Comparison of ENCODE assay signal across 8 cellular contexts in the genomic region with DNA sequence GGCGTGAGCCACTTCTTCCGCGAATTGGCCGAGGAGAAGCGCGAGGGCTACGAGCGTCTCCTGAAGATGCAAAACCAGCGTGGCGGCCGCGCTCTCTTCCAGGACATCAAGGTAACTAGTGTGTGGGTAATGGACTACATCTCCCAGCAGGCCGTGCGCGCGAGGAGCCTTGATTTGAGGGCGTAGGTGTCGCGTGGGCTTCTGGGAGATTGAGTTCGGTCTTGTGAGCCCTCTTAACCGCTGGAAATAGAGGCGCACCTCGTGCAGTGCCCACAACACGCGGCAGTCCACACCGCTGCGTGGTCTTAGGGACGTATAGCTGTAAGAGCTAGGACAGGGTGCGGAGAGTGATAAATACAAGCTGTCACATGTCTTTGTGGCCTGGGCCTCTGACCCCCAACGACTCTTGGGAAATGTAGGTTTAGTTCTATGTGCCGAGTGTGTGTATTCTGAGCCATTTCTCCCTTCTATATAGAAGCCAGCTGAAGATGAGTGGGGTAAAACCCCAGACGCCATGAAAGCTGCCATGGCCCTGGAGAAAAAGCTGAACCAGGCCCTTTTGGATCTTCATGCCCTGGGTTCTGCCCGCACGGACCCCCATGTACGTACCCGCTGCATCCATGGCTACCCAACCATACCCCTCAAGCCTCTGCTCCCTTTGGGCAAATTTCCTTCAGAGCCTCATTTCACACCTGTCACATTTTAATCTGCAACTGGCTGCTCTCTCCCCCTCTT. TPM values are rescaled to one million over a fixed set of nuclear protein-coding genes. Genes with fewer than 3 reads are reported as not detected.
DNase-seq lines count a peak whose midpoint lies in the region; ATAC-seq and TF ChIP-seq lines count a peak whose summit lies in the region.

No MANE protein-coding gene starts in this region.

- intact Hi-C loops in dendritic cell treated with granulocyte-macrophage colony-stimulating factor and Interleukin-4, amounts not matched to agents 40 ng/mL and 50 ng/mL, for 4 days (cut with micrococcal nuclease): loop anchor here (5.0 kb wide), 1 partner anchor 319 kb away; the partner anchor contains the start of gene CA11

- peak overlapping the region; percentile 63 to 93 (median 66) for H3K4me3 ChIP-seq in liver (ENCODE audit: low read depth in 1 of 3, low read length in 3 of 3)

- peak; percentile 74 for DNase-seq in NCI-H526 treated with DMSO at 0.1 percent for 48 hours (lab: John Stamatoyannopoulos, UW)
- DNase-seq in activated CD4-positive, alpha-beta T cell treated with anti-CD3 and anti-CD28 coated beads, Interleukin-2, amount 50 U/mL, for 4 hours: peak; percentile 91
- peak; percentile 92 for DNase-seq in stimulated activated CD4-positive, alpha-beta T cell treated with anti-CD3 and anti-CD28 coated beads, Interleukin-4, amount 100 ng/mL, for 24 hours

- peaks cover 2 to 36% (median 23%) of the 10 kb centered on the region in 4 donors for H3K4me1 ChIP-seq in liver (ENCODE audit: control insufficient read depth in 4 of 4, insufficient read depth in 4 of 4, low read length in 3 of 4)

- ATAC-seq in GM18505 (IDR thresholded peaks at IDR 0.05; ENCODE audit: unreplicated experiment): peak; percentile 11
- peak; percentile 24 for ATAC-seq in HG03378 (IDR thresholded peaks at IDR 0.05; ENCODE audit: unreplicated experiment)
- ATAC-seq in HG02884 (IDR thresholded peaks at IDR 0.05; ENCODE audit: unreplicated experiment): no peak

- peak; percentile 49 for TF ChIP-seq POLR2A in GM18505 (IDR thresholded peaks at IDR 0.05; ENCODE audit: borderline replicate concordance, extremely low read depth, insufficient read depth, insufficient read length)

- H3K27me3 Mint-ChIP-seq in dendritic cell treated with granulocyte-macrophage colony-stimulating factor and Interleukin-4, amounts not matched to agents 40 ng/mL and 50 ng/mL, for 4 days: no peaks in the 10 kb centered on the region

- peak overlapping the region; percentile 100 for H3K4me3 Mint-ChIP-seq in dendritic cell treated with granulocyte-macrophage colony-stimulating factor and Interleukin-4, amounts not matched to agents 40 ng/mL and 50 ng/mL, for 4 days

- peaks cover 76% of the 10 kb centered on the region for H3K4me1 Mint-ChIP-seq in dendritic cell treated with granulocyte-macrophage colony-stimulating factor and Interleukin-4, amounts not matched to agents 40 ng/mL and 50 ng/mL, for 4 days (ENCODE audit: low read depth)

- peaks cover 97% of the 10 kb centered on the region for H3K36me3 Mint-ChIP-seq in dendritic cell treated with granulocyte-macrophage colony-stimulating factor and Interleukin-4, amounts not matched to agents 40 ng/mL and 50 ng/mL, for 4 days (ENCODE audit: low read depth)

- no peaks in the 10 kb centered on the region for H3K9me3 Mint-ChIP-seq in dendritic cell treated with granulocyte-macrophage colony-stimulating factor and Interleukin-4, amounts not matched to agents 40 ng/mL and 50 ng/mL, for 4 days

- H3K27ac Mint-ChIP-seq in dendritic cell treated with granulocyte-macrophage colony-stimulating factor and Interleukin-4, amounts not matched to agents 40 ng/mL and 50 ng/mL, for 4 days: peak overlapping the region; percentile 98

- no peaks in the 10 kb centered on the region for H3K27me3 ChIP-seq in liver (ENCODE audit: control insufficient read depth in 4 of 4, insufficient read depth in 4 of 4, low read length in 3 of 4)

- peak overlapping the region; percentile 84 to 91 for H3K27ac ChIP-seq in liver (ENCODE audit: low read depth in 1 of 2, low read length in 2 of 2)

- TF ChIP-seq RAD21 in liver (IDR thresholded peaks at IDR 0.05): no peak

- 3% methylated on average over 36 of the region's 36 CpGs for WGBS in liver

- no peaks in the 10 kb centered on the region for H3K9me3 ChIP-seq in liver (ENCODE audit: control insufficient read depth in 4 of 4, low read length in 3 of 4)

- H3K9ac ChIP-seq in liver (ENCODE audit: low read depth in 1 of 2, low read length in 2 of 2): peak overlapping the region; percentile 61 to 92

- TF ChIP-seq CTCF in liver (IDR thresholded peaks at IDR 0.05; ENCODE audit: low read depth, low read length, missing input control): no peak

- peaks cover 3 to 8% (median 4%) of the 10 kb centered on the region in 4 donors for H3K36me3 ChIP-seq in liver (ENCODE audit: control insufficient read depth in 4 of 4, insufficient read depth in 3 of 4, low read depth in 1 of 4, low read length in 3 of 4)

TF ChIP-seq in liver, 16 proteins besides CTCF, POLR2A, EP300 and RAD21:
- TF ChIP-seq RXRA (IDR thresholded peaks at IDR 0.05) (peak in 1 of 2 donors; percentile 14), TAF1 (conservative IDR thresholded peaks at IDR 0.05) (no peak), GABPA (IDR thresholded peaks at IDR 0.05 in 1 of 2, conservative IDR thresholded peaks at IDR 0.05 in 1 of 2) (no peak), ZBTB33 (IDR thresholded peaks at IDR 0.05) (no peak), FOXA2 (IDR thresholded peaks at IDR 0.05) (no peak), HNF4A (conservative IDR thresholded peaks at IDR 0.05) (no peak)
- TF ChIP-seq, protein P1, sequence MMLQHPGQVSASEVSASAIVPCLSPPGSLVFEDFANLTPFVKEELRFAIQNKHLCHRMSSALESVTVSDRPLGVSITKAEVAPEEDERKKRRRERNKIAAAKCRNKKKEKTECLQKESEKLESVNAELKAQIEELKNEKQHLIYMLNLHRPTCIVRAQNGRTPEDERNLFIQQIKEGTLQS (IDR thresholded peaks at IDR 0.05): no peak
TF ChIP-seq in liver: peak in this region for 1.

RNA-seq across cellular contexts. Expression of gene FTL, which starts 0.9 kb away (rescaled TPM):
- 1,000 to 10,000 TPM; 2,528 to 9,360 TPM for total RNA-seq in liver
- over 10,000 TPM; 15,042 to 16,395 TPM for polyA plus RNA-seq in liver

RNA-seq across cellular contexts. Expression of gene BAX, which starts 11.3 kb away (rescaled TPM):
- 10 to 100 TPM; 10.8 to 18.7 TPM for total RNA-seq in liver
- 10 to 100 TPM; 10.5 to 27.0 TPM for polyA plus RNA-seq in liver

RNA-seq across cellular contexts. Expression of gene GYS1, which starts 27.1 kb away (rescaled TPM):
- total RNA-seq in liver: 1 to 10 TPM; 8.4 to 8.7 TPM
- 1 to 10 TPM; 2.6 to 4.2 TPM for polyA plus RNA-seq in liver

RNA-seq across cellular contexts. Expression of gene RUVBL2, which starts 27.7 kb away (rescaled TPM):
- total RNA-seq in liver: 10 to 100 TPM; 52.5 to 80.1 TPM
- polyA plus RNA-seq in liver: 10 to 100 TPM; 29.6 to 46.7 TPM

RNA-seq across cellular contexts. Expression of gene DHDH, which starts 32.5 kb away (rescaled TPM):
- total RNA-seq in liver: 1 to 10 TPM in 1 of 2 donors, not detected in 1; 1.3 TPM
- under 1 TPM in 1 of 2 donors, not detected in 1; 0.16 TPM for polyA plus RNA-seq in liver
